In the genomic region with DNA sequence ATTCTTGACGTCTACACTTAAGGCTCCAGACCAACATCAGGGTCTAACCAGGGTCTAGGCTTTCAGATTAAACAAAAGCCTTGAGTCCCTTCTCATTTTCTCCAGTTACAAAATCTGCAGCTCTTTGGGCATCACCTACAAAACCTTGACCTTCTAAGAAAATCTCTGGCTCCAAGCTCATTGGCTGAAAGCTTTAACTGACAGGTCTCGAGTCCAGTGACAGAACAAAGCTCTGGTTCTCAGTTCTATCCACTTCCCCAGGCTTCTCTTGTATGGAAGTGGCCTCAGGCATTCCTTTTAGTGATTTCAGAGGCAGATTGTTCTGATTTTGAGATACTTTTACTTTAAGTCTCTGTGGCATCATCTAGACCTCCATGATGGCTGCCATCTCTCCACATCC, we compare ENCODE assay signal across 15 cellular contexts. TPM values are rescaled to one million over a fixed set of nuclear protein-coding genes. Genes with fewer than 3 reads are reported as not detected.
DNase-seq lines count a peak whose midpoint lies in the region; ATAC-seq and TF ChIP-seq lines count a peak whose summit lies in the region.
"Had no signal": no experiment of that assay in that cellular context is flagged by ENCODE, and none has a peak within 500 bp of the region (broad histone marks: within the 10 kb centered on the region; RNA-seq: fewer than 3 reads in every experiment).

No MANE protein-coding gene starts in this region.

- no peaks in the 10 kb centered on the region for H3K79me2 ChIP-seq in mesendoderm (ENCODE audit: control insufficient read depth, insufficient read depth, low read length)

- no peak overlapping the region for H3K9ac ChIP-seq in mesendoderm (ENCODE audit: low read length)
- H3K9ac ChIP-seq: BLaER1 treated with 17β-estradiol and CSF1 and Interleukin-3, amounts not matched to agents 10 nM and 100 nM had no signal

- H4K8ac ChIP-seq in mesendoderm (ENCODE audit: low read depth, low read length) = no peak overlapping the region

- H3K36me3 ChIP-seq in mesendoderm (ENCODE audit: control insufficient read depth, insufficient read depth, low read length) = no peaks in the 10 kb centered on the region
- H3K36me3 ChIP-seq: BLaER1 treated with 17β-estradiol and CSF1 and Interleukin-3, amounts not matched to agents 10 nM and 100 nM had no signal

- H3K4me3 ChIP-seq in NB4 (ENCODE audit: low read depth, low read length) (no peak overlapping the region), choroid plexus epithelial cell (ENCODE audit: low read depth, low read length) (no peak overlapping the region), mesendoderm (ENCODE audit: low read length) (no peak overlapping the region)
- H3K4me3 ChIP-seq: BLaER1 treated with 17β-estradiol and CSF1 and Interleukin-3, amounts not matched to agents 10 nM and 100 nM had no signal

- H3K56ac ChIP-seq in mesendoderm (ENCODE audit: low read length) = no peak overlapping the region

- H3K18ac ChIP-seq in mesendoderm (ENCODE audit: low read length) = no peak overlapping the region

- CTCF ChIA-PET in HEK293T (lab: Yijun Ruan, JAX) = no interaction called here

- TF ChIP-seq POLR2A in NB4 (IDR thresholded peaks at IDR 0.05; ENCODE audit: extremely low read depth, insufficient read length) = no peak

- TF ChIP-seq CTCF in NB4 (IDR thresholded peaks at IDR 0.05; ENCODE audit: low read depth, low read length) = no peak
- no peak for TF ChIP-seq CTCF in choroid plexus epithelial cell (conservative IDR thresholded peaks at IDR 0.05; ENCODE audit: low read depth, low read length)

- no peak overlapping the region for H2BK120ac ChIP-seq in mesendoderm (ENCODE audit: low read depth, low read length)

- no peak overlapping the region for H3K4me2 ChIP-seq in mesendoderm (ENCODE audit: low read length)
- H3K4me2 ChIP-seq: BLaER1 treated with 17β-estradiol and CSF1 and Interleukin-3, amounts not matched to agents 10 nM and 100 nM had no signal

- H2AK5ac ChIP-seq in mesendoderm (ENCODE audit: low read length) = no peak overlapping the region

- POLR2A ChIA-PET in HEK293T (lab: Yijun Ruan, JAX) = interaction anchor here (0.8 kb wide), 1 partner anchor 15 kb away, joined by 3 read pairs; no protein-coding TSS in a partner anchor

- H2BK15ac ChIP-seq in mesendoderm (replicated peaks; ENCODE audit: low read depth) = no peak overlapping the region

- H4K5ac ChIP-seq in mesendoderm (ENCODE audit: low read length) = no peak overlapping the region

- peaks cover 30% of the 10 kb centered on the region for H3K27me3 ChIP-seq in mesendoderm (ENCODE audit: insufficient read depth, low read length, poor library complexity)

- no peak overlapping the region for H3K4ac ChIP-seq in mesendoderm (ENCODE audit: low read depth, low read length)

- WGBS in mesendoderm (ENCODE audit: extremely low coverage, insufficient coverage, low lambda C conversion rate) = no CpG with 5 or more reads among the region's 2 CpGs

- H3K27ac ChIP-seq in mesendoderm (ENCODE audit: low read depth, low read length) = no peak overlapping the region
- H3K27ac ChIP-seq: BLaER1 treated with 17β-estradiol and CSF1 and Interleukin-3, amounts not matched to agents 10 nM and 100 nM had no signal

- H3K79me1 ChIP-seq in mesendoderm (ENCODE audit: low read length) = no peaks in the 10 kb centered on the region

- ATAC-seq in GM21423 (IDR thresholded peaks at IDR 0.05; ENCODE audit: unreplicated experiment) = no peak

- DNase-seq in HEK293T (ENCODE audit: extremely low spot score) (no peak), NB4 (ENCODE audit: low read depth) (peak; percentile 36), choroid plexus epithelial cell (ENCODE audit: low read depth) (peak; percentile 45), mesendoderm (peak; percentile 66), amniotic stem cell (lab: John Stamatoyannopoulos, UW) (no peak), ACHN (no peak)
- DNase-seq: DMS 273 treated with DMSO at 0.1 percent for 48 hours, Kasumi-1, NCI-H1436, NCI-H2029 treated with DMSO at 0.1 percent for 48 hours, NCI-H510A treated with DMSO at 0.1 percent for 48 hours, SHP77 treated with DMSO at 0.1 percent for 48 hours had no signal

- in situ Hi-C loops in ACHN (cut with HindIII; ENCODE audit: low pct_ligation_motif_present, low pct_unique_long_range_greater_than_20kb, low sequenced_read_pairs) = loop anchor here (25.0 kb wide), 1 partner anchor 489 kb away; no protein-coding TSS in a partner anchor

- no peak overlapping the region for H2BK5ac ChIP-seq in mesendoderm (ENCODE audit: low read length)

- peaks cover 2% of the 10 kb centered on the region for H3K4me1 ChIP-seq in mesendoderm (ENCODE audit: control insufficient read depth, low read depth, low read length)

- H3K23ac ChIP-seq in mesendoderm (ENCODE audit: low read length) = no peak overlapping the region

TF ChIP-seq in HEK293T, 16 proteins besides CTCF, POLR2A, EP300 and RAD21:
- TF ChIP-seq FOXM1 (IDR thresholded peaks at IDR 0.05; ENCODE audit: borderline replicate concordance) = no peak
- TF ChIP-seq, protein P1, sequence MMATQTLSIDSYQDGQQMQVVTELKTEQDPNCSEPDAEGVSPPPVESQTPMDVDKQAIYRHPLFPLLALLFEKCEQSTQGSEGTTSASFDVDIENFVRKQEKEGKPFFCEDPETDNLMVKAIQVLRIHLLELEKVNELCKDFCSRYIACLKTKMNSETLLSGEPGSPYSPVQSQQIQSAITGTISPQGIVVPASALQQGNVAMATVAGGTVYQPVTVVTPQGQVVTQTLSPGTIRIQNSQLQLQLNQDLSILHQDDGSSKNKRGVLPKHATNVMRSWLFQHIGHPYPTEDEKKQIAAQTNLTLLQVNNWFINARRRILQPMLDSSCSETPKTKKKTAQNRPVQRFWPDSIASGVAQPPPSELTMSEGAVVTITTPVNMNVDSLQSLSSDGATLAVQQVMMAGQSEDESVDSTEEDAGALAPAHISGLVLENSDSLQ (IDR thresholded peaks at IDR 0.05) = peak; percentile 92

RNA-seq across cellular contexts. Expression of gene SIX2, which starts 11.3 kb away (rescaled TPM):
- 1.1 TPM for polyA plus RNA-seq in mesendoderm (2013, experiment 1 of 2)
- polyA plus RNA-seq in mesendoderm (2013, experiment 2 of 2) = 1.0 TPM
- polyA plus RNA-seq: AG04450 had no signal

RNA-seq across cellular contexts. Expression of gene SIX3, which starts 56.4 kb away (rescaled TPM):
- 1.3 TPM for polyA plus RNA-seq in mesendoderm (2013, experiment 1 of 2)
- polyA plus RNA-seq in mesendoderm (2013, experiment 2 of 2) = 1.1 TPM
- polyA plus RNA-seq: AG04450 had no signal

Comparison
In these comparisons a context has a peak if more than half of its experiments do, and no peak if none do; other contexts are left out.
1. DNase-seq: peak in NB4 (single experiment), choroid plexus epithelial cell (single experiment) and mesendoderm (single experiment); none in HEK293T (single experiment), amniotic stem cell (single experiment) and ACHN (single experiment).